16 cellular contexts compared by ENCODE assay signal in the genomic region with DNA sequence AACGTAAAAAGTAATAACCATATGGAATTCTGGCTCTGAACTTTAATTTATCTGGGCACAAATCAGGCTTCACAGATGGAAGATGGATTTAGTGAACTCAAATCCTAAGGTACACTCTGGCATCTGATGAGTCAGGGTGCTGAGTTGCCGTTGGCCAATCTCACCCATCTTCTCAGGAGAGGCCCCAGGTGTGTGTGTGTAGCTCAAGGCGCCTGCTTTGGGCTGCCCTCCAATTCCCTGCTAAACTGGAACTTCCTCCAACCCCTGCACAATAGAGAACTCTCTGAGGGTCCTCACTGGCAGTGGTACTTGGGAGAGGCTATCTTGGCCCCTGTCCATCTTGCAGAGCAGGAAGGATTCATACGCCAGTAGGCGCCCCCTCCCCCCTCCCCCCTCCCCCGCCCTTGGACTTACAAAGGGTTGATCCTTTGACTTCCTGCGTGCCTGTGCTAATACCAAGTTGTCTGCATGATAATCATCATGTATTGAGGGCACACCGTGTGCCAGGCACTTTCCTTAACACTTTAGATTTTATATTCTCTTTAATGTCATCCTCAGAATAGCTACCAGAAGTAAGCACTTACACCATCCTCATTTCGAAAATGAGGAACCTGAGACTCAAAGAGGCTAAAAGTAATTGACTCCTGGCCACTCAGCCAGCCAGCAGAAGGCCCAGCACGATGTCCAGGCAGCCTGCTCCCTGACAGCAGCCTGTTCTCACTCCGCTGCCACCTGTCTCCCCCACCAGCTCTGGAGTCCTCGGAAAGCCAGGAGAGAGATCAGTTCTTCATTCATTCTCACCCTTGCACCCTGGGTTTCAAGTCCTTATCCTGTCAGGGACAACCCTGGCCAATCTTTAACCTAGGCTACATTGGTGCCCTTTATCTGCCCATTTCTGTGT.
DNase-seq lines count a peak whose midpoint lies in the region; ATAC-seq and TF ChIP-seq lines count a peak whose summit lies in the region.
"Had no signal": no experiment of that assay in that cellular context is flagged by ENCODE, and none has a peak within 500 bp of the region (broad histone marks: within the 10 kb centered on the region; RNA-seq: fewer than 3 reads in every experiment).

No MANE protein-coding gene starts in this region.

- H4K5ac ChIP-seq in H9 (ENCODE audit: insufficient read length, low read depth, low read length) = no peak overlapping the region

- no peaks in the 10 kb centered on the region for H4K20me1 ChIP-seq in H9 (ENCODE audit: control insufficient read depth, insufficient read depth, insufficient read length)

- no peak overlapping the region for H3K4me2 ChIP-seq in H9 (ENCODE audit: insufficient read depth, insufficient read length, low read length)
- no peak overlapping the region for H3K4me2 ChIP-seq in neuronal stem cell (ENCODE audit: insufficient read depth, low read length, poor library complexity, severe bottlenecking)

- H3K27me3 Mint-ChIP-seq in H9 (ENCODE audit: low read depth) = no peaks in the 10 kb centered on the region

- H3K4ac ChIP-seq in H9 (ENCODE audit: low read depth, low read length) (no peak overlapping the region), neuronal stem cell (ENCODE audit: low read length) (no peak overlapping the region)

- no peaks in the 10 kb centered on the region for H3K9me3 ChIP-seq in H9 (ENCODE audit: control insufficient read depth, low read depth, low read length)
- H3K9me3 ChIP-seq in neuronal stem cell (replicated peaks in 1 of 2; ENCODE audit: control insufficient read depth in 2 of 2, insufficient read depth in 1 of 2, low read depth in 1 of 2, low read length in 2 of 2) = peaks cover 4 to 18% of the 10 kb centered on the region in 2 donors
- H3K9me3 ChIP-seq: stomach had no signal

- no peaks in the 10 kb centered on the region for H3K23me2 ChIP-seq in H9 (ENCODE audit: insufficient read length, low read depth, low read length, poor library complexity, severe bottlenecking)

- H2AK5ac ChIP-seq in H9 (ENCODE audit: insufficient read length, low read length) (no peak overlapping the region), neuronal stem cell (ENCODE audit: low read depth, low read length) (no peak overlapping the region)

- H3K4me1 ChIP-seq in H9 (ENCODE audit: insufficient read depth, low read length) = peaks cover 20% of the 10 kb centered on the region
- peaks cover 3 to 12% of the 10 kb centered on the region in 2 donors for H3K4me1 ChIP-seq in neuronal stem cell (ENCODE audit: control insufficient read depth in 2 of 2, insufficient read depth in 1 of 2, low read depth in 1 of 2, low read length in 2 of 2)

- H3K9ac ChIP-seq in H9 (ENCODE audit: extremely low read depth, insufficient read length, low read length) = no peak overlapping the region
- H3K9ac ChIP-seq in neuronal stem cell (ENCODE audit: low read depth, low read length, poor library complexity) = no peak overlapping the region

- H3K23ac ChIP-seq in H9 (ENCODE audit: insufficient read length, low read depth, low read length) (no peak overlapping the region), neuronal stem cell (ENCODE audit: low read depth, low read length, poor library complexity) (no peak overlapping the region)

- no peak overlapping the region for H2BK12ac ChIP-seq in H9 (ENCODE audit: insufficient read length, low read depth, low read length)
- H2BK12ac ChIP-seq in neuronal stem cell (ENCODE audit: low read length) = no peak overlapping the region

- H2BK120ac ChIP-seq in H9 (ENCODE audit: low read depth, low read length, poor library complexity, severe bottlenecking) (no peak overlapping the region), neuronal stem cell (ENCODE audit: low read depth, low read length) (no peak overlapping the region)

- no peaks in the 10 kb centered on the region for H3K9me3 Mint-ChIP-seq in H9
- H3K9me3 Mint-ChIP-seq: activated T-helper 2 cell treated with anti-CD3 and anti-CD28 coated beads, Interferon-gamma antibody, Interleukin-2, Interleukin-4, amounts not matched to agents 10 μg/mL and 5 μg/mL and 100 μg/mL, durations not matched to agents 14 hours and 24 hours and 36 hours; T-helper 1 cell treated with Interleukin-12 subunit alpha and Interleukin-12 subunit beta and Interleukin-4 antibody, amounts not matched to agents 30 μg/mL and 1 μg/mL, for 36 hours had no signal

- TF ChIP-seq CTCF in H9 (conservative IDR thresholded peaks at IDR 0.05) = no peak

- no peak overlapping the region for H3K4me3 Mint-ChIP-seq in H9
- H3K4me3 Mint-ChIP-seq: T-helper 1 cell treated with Interleukin-12 subunit alpha and Interleukin-12 subunit beta and Interleukin-4 antibody, amounts not matched to agents 30 μg/mL and 1 μg/mL, for 36 hours had no signal

- H2BK15ac ChIP-seq in H9 (ENCODE audit: low read depth, low read length) (no peak overlapping the region), neuronal stem cell (ENCODE audit: low read length) (no peak overlapping the region)

- no CpG with 5 or more reads among the region's 12 CpGs for WGBS in H9 (ENCODE audit: extremely low coverage, insufficient read length, low lambda C conversion rate)
- no CpG with 5 or more reads among the region's 12 CpGs for WGBS in neuronal stem cell (ENCODE audit: extremely low coverage in 2 of 2, insufficient read length in 2 of 2, insufficient replicate concordance in 1 of 2), 2 donors

- H3K27ac ChIP-seq in H9 (ENCODE audit: insufficient read length, low read depth, low read length) = no peak overlapping the region
- peak overlapping the region; percentile 7 for H3K27ac ChIP-seq in epithelial cell of prostate
- H3K27ac ChIP-seq in neuronal stem cell (replicated peaks; ENCODE audit: low read length) = no peak overlapping the region
- H3K27ac ChIP-seq: stomach had no signal

- H4K8ac ChIP-seq in H9 (replicated peaks; ENCODE audit: insufficient read length, low read depth, low read length) (no peak overlapping the region), neuronal stem cell (ENCODE audit: low read depth, low read length) (no peak overlapping the region)

- ATAC-seq in HG02970 (IDR thresholded peaks at IDR 0.05; ENCODE audit: low FRiP score, unreplicated experiment) (no peak), HG03108 (IDR thresholded peaks at IDR 0.05; ENCODE audit: unreplicated experiment) (no peak)

- H3K14ac ChIP-seq in H9 (ENCODE audit: insufficient read depth, low read length) (no peak overlapping the region), neuronal stem cell (ENCODE audit: low read length) (no peak overlapping the region)

- H3K56ac ChIP-seq in H9 (ENCODE audit: insufficient read length, low read depth, low read length) = no peak overlapping the region

- H3K27me3 ChIP-seq in H9 (ENCODE audit: insufficient read depth, low read length) = no peaks in the 10 kb centered on the region
- H3K27me3 ChIP-seq in neuronal stem cell (ENCODE audit: control insufficient read depth in 3 of 3, insufficient read depth in 3 of 3, low read depth in 1 of 3, low read length in 3 of 3) = no peaks in the 10 kb centered on the region
- H3K27me3 ChIP-seq: stomach had no signal

- H3T11ph ChIP-seq in H9 (ENCODE audit: low read length) = no peak overlapping the region

- H4K91ac ChIP-seq in H9 (ENCODE audit: insufficient read length, low read depth, low read length) (no peak overlapping the region), neuronal stem cell (ENCODE audit: low read depth, low read length, poor library complexity) (no peak overlapping the region)

- no peak overlapping the region for H2BK20ac ChIP-seq in H9 (ENCODE audit: low read depth, low read length, poor library complexity, severe bottlenecking)

- H3K79me1 ChIP-seq in H9 (ENCODE audit: insufficient read depth, low read depth, low read length, poor library complexity, severe bottlenecking) (no peaks in the 10 kb centered on the region), neuronal stem cell (ENCODE audit: low read depth, low read length) (no peaks in the 10 kb centered on the region)

- no peak for DNase-seq in H9
- peak; percentile 8 for DNase-seq in NOMO-1 treated with dmso at 0.1 percent for 144 hours (lab: John Stamatoyannopoulos, UW; ENCODE audit: unreplicated experiment)
- no peak for DNase-seq in epithelial cell of prostate (ENCODE audit: low read depth, low spot score)
- DNase-seq in neuronal stem cell (ENCODE audit: low spot score) = no peak
- DNase-seq in HUDEP-2 (lab: John Stamatoyannopoulos, UW; ENCODE audit: unreplicated experiment in 76 of 76) = no peak
- no peak for DNase-seq in GF-D8 (lab: John Stamatoyannopoulos, UW)
- DNase-seq: central memory CD4-positive, alpha-beta T cell; MM.1S; NCI-H2107; NCI-H748 treated with DMSO at 0.1 percent for 48 hours; retina; stomach had no signal

- H3K36me3 Mint-ChIP-seq in H9 (ENCODE audit: insufficient read depth in 1 of 3, low read depth in 3 of 3) = peaks cover 21 to 35% (median 31%) of the 10 kb centered on the region in 3 experiments; a peak in 6 of 7 replicates

- peaks cover 11 to 35% of the 10 kb centered on the region in 2 donors for H3K36me3 ChIP-seq in neuronal stem cell (replicated peaks in 1 of 2; ENCODE audit: control insufficient read depth in 2 of 2, insufficient read depth in 2 of 2, low read length in 2 of 2)

- H3K4me3 ChIP-seq in neuronal stem cell (ENCODE audit: low read length in 2 of 2) = no peak overlapping the region
- H3K4me3 ChIP-seq: stomach had no signal

- no peaks in the 10 kb centered on the region for H3K79me2 ChIP-seq in H9 (ENCODE audit: insufficient read depth, low read length)

- H3K18ac ChIP-seq in H9 (ENCODE audit: insufficient read length, low read depth, low read length) (no peak overlapping the region), neuronal stem cell (ENCODE audit: low read length) (no peak overlapping the region)

- peaks cover 57 to 69% of the 10 kb centered on the region in 2 experiments for H3K4me1 Mint-ChIP-seq in H9

- no peak overlapping the region for H2AFZ ChIP-seq in H9 (ENCODE audit: low read length)
- no peak overlapping the region for H2AFZ ChIP-seq in neuronal stem cell (ENCODE audit: low read length)

- peak overlapping the region; percentile 3 to 77 (median 37); a peak in 3 of 7 replicates for H3K27ac Mint-ChIP-seq in H9
- H3K27ac Mint-ChIP-seq: activated T-helper 2 cell treated with anti-CD3 and anti-CD28 coated beads, Interferon-gamma antibody, Interleukin-2, Interleukin-4, amounts not matched to agents 10 μg/mL and 5 μg/mL and 100 μg/mL, durations not matched to agents 14 hours and 24 hours and 36 hours; T-helper 1 cell treated with Interleukin-12 subunit alpha and Interleukin-12 subunit beta and Interleukin-4 antibody, amounts not matched to agents 30 μg/mL and 1 μg/mL, for 36 hours had no signal

- no peak overlapping the region for H2BK5ac ChIP-seq in H9 (ENCODE audit: insufficient read length, low read length)
- H2BK5ac ChIP-seq in neuronal stem cell (ENCODE audit: low read length) = peak overlapping the region; percentile 0
